ENCODE assay signal across 12 cellular contexts in genomic region chr13:25214371-25215252, GRCh38. TPM values are rescaled to one million over a fixed set of nuclear protein-coding genes. Genes with fewer than 3 reads are reported as not detected.
DNase-seq lines count a peak whose midpoint lies in the region; ATAC-seq and TF ChIP-seq lines count a peak whose summit lies in the region.
"Had no signal": no experiment of that assay in that cellular context is flagged by ENCODE, and none has a peak within 500 bp of the region (broad histone marks: within the 10 kb centered on the region; RNA-seq: fewer than 3 reads in every experiment).

No MANE protein-coding gene starts in this region.

- no peaks in the 10 kb centered on the region for H4K20me1 ChIP-seq in mammary epithelial cell (ENCODE audit: insufficient read depth, low read length)

- H3K27me3 ChIP-seq in mammary epithelial cell (ENCODE audit: insufficient read depth, low read length) = no peaks in the 10 kb centered on the region

- dilution Hi-C loops in mammary epithelial cell (cut with HindIII; ENCODE audit: low sequenced_read_pairs) = no loop called here

- peaks cover 13% of the 10 kb centered on the region for H3K27me3 Mint-ChIP-seq in T-helper 17 cell

- TF ChIP-seq CTCF in HFF-Myc (IDR thresholded peaks at IDR 0.05; ENCODE audit: low read depth, low read length, missing control alignments) (peak; percentile 11), mammary epithelial cell (conservative IDR thresholded peaks at IDR 0.05 in 1 of 2, IDR thresholded peaks at IDR 0.05 in 1 of 2; ENCODE audit: extremely low read depth in 1 of 2, insufficient read depth in 1 of 2, low read depth in 1 of 2, low read length in 2 of 2) (no peak)

- H3K4me3 ChIP-seq in HFF-Myc (replicated peaks; ENCODE audit: low read depth, low read length) (no peak overlapping the region), mammary epithelial cell (replicated peaks in 1 of 3; ENCODE audit: insufficient read depth in 1 of 3, low read depth in 2 of 3, low read length in 3 of 3) (no peak overlapping the region)

- BruUV-seq in mammary epithelial cell (replicated peaks; lab: Mats Ljungman, UMichigan) = no TSS peak

- no peak overlapping the region for H3K27ac Mint-ChIP-seq in T-helper 17 cell

- H3K79me2 ChIP-seq in mammary epithelial cell (ENCODE audit: insufficient read depth, low read length) = no peaks in the 10 kb centered on the region

- no peaks in the 10 kb centered on the region for H3K4me1 Mint-ChIP-seq in T-helper 17 cell

- WGBS in mammary epithelial cell (ENCODE audit: low coverage, missing lambda C conversion rate) = 68% methylated on average over 6 of the region's 6 CpGs

- H3K36me3 Mint-ChIP-seq in T-helper 17 cell (ENCODE audit: low read depth) = peaks cover 2% of the 10 kb centered on the region

- no peak overlapping the region for H3K9ac ChIP-seq in mammary epithelial cell (ENCODE audit: insufficient read depth, low read length)

- in situ Hi-C loops in mammary epithelial cell (cut with MboI; ENCODE audit: low sequenced_read_pairs in 2 of 2) = no loop called here

- no peak overlapping the region for H3K4me2 ChIP-seq in mammary epithelial cell (ENCODE audit: insufficient read depth, low read depth, low read length)

- DNase-seq in HFF-Myc (ENCODE audit: extremely low read depth, low read depth) (peak; percentile 32), mammary epithelial cell (peak; percentile 16), iPS-NIHi11 (ENCODE audit: low spot score) (peak; percentile 33), superior temporal gyrus (ENCODE audit: extremely low spot score) (peak; percentile 39), NCI-H2081 (lab: John Stamatoyannopoulos, UW) (no peak), T-helper 17 cell (no peak)
- DNase-seq: NCI-H345, WERI-Rb-1 had no signal

- peaks cover 16% of the 10 kb centered on the region for H3K4me1 ChIP-seq in mammary epithelial cell (ENCODE audit: insufficient read depth, low read length)

- H3K9me3 ChIP-seq in mammary epithelial cell (replicated peaks; ENCODE audit: insufficient read depth, low read length) (no peaks in the 10 kb centered on the region), T-helper 17 cell (ENCODE audit: control insufficient read depth, low read length, poor library complexity, severe bottlenecking) (no peaks in the 10 kb centered on the region)

- H2AFZ ChIP-seq in mammary epithelial cell (ENCODE audit: low read depth, low read length) = no peak overlapping the region

- H3K27ac ChIP-seq in mammary epithelial cell (ENCODE audit: insufficient read depth, low read depth, low read length) = no peak overlapping the region
- H3K27ac ChIP-seq: WERI-Rb-1 had no signal

- intact Hi-C loops in mammary epithelial cell (cut with micrococcal nuclease) = no loop called here

- CTCF ChIA-PET in mammary epithelial cell (lab: Charles Lee; ENCODE audit: low non-redundant PET) = no interaction called here

- no peaks in the 10 kb centered on the region for H3K36me3 ChIP-seq in mammary epithelial cell (ENCODE audit: insufficient read depth, low read length)
- H3K36me3 ChIP-seq: WERI-Rb-1 had no signal

- ATAC-seq in GM21825 (IDR thresholded peaks at IDR 0.05; ENCODE audit: unreplicated experiment) (no peak), T-helper 17 cell (no peak)
- ATAC-seq: left lobe of liver had no signal

- H3K4me3 Mint-ChIP-seq in T-helper 17 cell = no peak overlapping the region

RNA-seq across cellular contexts. Expression of gene AMER2, which starts 42.5 kb away (rescaled TPM):
- total RNA-seq in mammary epithelial cell (not detected), T-helper 17 cell (not detected)
- not detected for polyA plus RNA-seq in mammary epithelial cell
- polyA minus RNA-seq in mammary epithelial cell = not detected
- total RNA-seq: left lobe of liver, osteoblast, RPMI7951 had no signal

Comparison
In these comparisons a context has a peak if more than half of its experiments do, and no peak if none do; other contexts are left out.
1. DNase-seq: peak in HFF-Myc (single experiment), mammary epithelial cell (single experiment), iPS-NIHi11 (single experiment) and superior temporal gyrus (single experiment); none in NCI-H2081 (0 of 2) and T-helper 17 cell (0 of 3).